Comparison of ENCODE assay signal across 8 cellular contexts in genomic region chr4:53490965-53491622, GRCh38.
DNase-seq lines count a peak whose midpoint lies in the region; ATAC-seq, FAIRE-seq and TF ChIP-seq lines count a peak whose summit lies in the region.

No MANE protein-coding gene starts in this region.

- no peak for FAIRE-seq in GM12892 (lab: Jason Lieb, UNC)

- CTCF ChIA-PET in MCF 10A (lab: Yijun Ruan, JAX), result interaction anchor here (0.5 to 2.7 kb wide), 31 partner anchors 9 to 1941 kb away, joined by 3 to 34 read pairs (median 3); partner anchors contain the start of gene LNX1

- no peaks in the 10 kb centered on the region for H3K27me3 Mint-ChIP-seq in MCF 10A (ENCODE audit: insufficient read depth, unreplicated experiment)

- peak; percentile 13 for DNase-seq in NCI-H2227 (lab: John Stamatoyannopoulos, UW; ENCODE audit: unreplicated experiment)
- peak; percentile 85 for DNase-seq in MCF 10A (ENCODE audit: unreplicated experiment)
- DNase-seq in left kidney (ENCODE audit: low read depth, low spot score), result peak; percentile 57
- DNase-seq in NCI-H187 treated with DMSO at 0.1 percent for 48 hours (lab: John Stamatoyannopoulos, UW), result no peak
- DNase-seq in GM12892 (ENCODE audit: insufficient read length), result no peak

- no peak for ATAC-seq in GM18517 (IDR thresholded peaks at IDR 0.05; ENCODE audit: unreplicated experiment)

- peaks cover 9% of the 10 kb centered on the region for H3K9me3 Mint-ChIP-seq in MCF 10A (ENCODE audit: unreplicated experiment)

- peak overlapping the region; percentile 83 for H3K27ac Mint-ChIP-seq in MCF 10A (ENCODE audit: low read depth, unreplicated experiment)

- POLR2A ChIA-PET in MCF 10A (lab: Yijun Ruan, JAX), result interaction anchor here (0.7 to 2.4 kb wide), 5 partner anchors 9 to 399 kb away, joined by 3 to 14 read pairs (median 4); no protein-coding TSS in a partner anchor

- no peaks in the 10 kb centered on the region for H3K36me3 Mint-ChIP-seq in MCF 10A (ENCODE audit: insufficient read depth, unreplicated experiment)

- TF ChIP-seq CTCF in 22Rv1 (IDR thresholded peaks at IDR 0.05) (peak; percentile 77), GM12875 (IDR thresholded peaks at IDR 0.05; ENCODE audit: borderline replicate concordance, insufficient read depth, low read depth, low read length) (peak; percentile 54), MCF 10A (IDR thresholded peaks at IDR 0.05; ENCODE audit: unreplicated experiment) (peak; percentile 39)

- no peak overlapping the region for H3K27ac ChIP-seq in 22Rv1

- H3K4me1 Mint-ChIP-seq in MCF 10A (ENCODE audit: insufficient read depth, unreplicated experiment), result no peaks in the 10 kb centered on the region

- intact Hi-C loops in MCF 10A (cut with micrococcal nuclease), result loop anchor here (2.0 to 5.0 kb wide), 2 partner anchors 212 to 741 kb away; no protein-coding TSS in a partner anchor

- no TSS peak for BruUV-seq in MCF 10A (replicated peaks; lab: Mats Ljungman, UMichigan)

- no peak for TF ChIP-seq POLR2A in GM12892 (IDR thresholded peaks at IDR 0.05; ENCODE audit: low read depth, low read length)

- H3K4me3 Mint-ChIP-seq in MCF 10A (ENCODE audit: unreplicated experiment), result no peak overlapping the region

- no peak overlapping the region for H3K4me3 ChIP-seq in GM12875 (ENCODE audit: low read depth, low read length)

Comparison
In these comparisons a context has a peak if more than half of its experiments do, and no peak if none do; other contexts are left out.
1. DNase-seq: peak in NCI-H2227 (single experiment), MCF 10A (single experiment) and left kidney (single experiment); none in NCI-H187 treated with DMSO at 0.1 percent for 48 hours (single experiment) and GM12892 (single experiment).
2. Peak in every context shown above with its lines, with median percentiles within 50 percentile points of each other: CTCF ChIP-seq.